In the genomic region with DNA sequence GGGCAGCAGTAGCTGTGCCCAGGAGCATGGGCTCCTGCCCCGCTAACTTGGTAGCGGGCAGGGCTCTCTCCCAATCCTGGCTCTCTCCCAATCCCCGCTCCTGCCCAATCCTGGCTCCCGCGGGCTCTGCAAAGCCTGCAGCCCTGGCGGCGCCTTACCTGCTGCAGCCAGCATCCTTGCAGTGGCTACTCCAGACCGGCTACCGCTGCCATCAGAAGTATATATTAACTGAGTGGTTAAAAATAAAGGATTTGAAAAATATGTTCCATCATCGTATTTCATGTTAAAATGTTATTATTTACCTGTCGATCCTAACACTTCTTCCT, we compare ENCODE assay signal across 2 cellular contexts.
TF ChIP-seq lines count a peak whose summit lies in the region.

No MANE protein-coding gene starts in this region.

TF ChIP-seq in IMR-90, 13 proteins besides CTCF, POLR2A, EP300 and RAD21:
- TF ChIP-seq FOS (IDR thresholded peaks at IDR 0.05; ENCODE audit: low read depth, low read length): no peak

TF ChIP-seq in H1, 55 proteins besides CTCF, POLR2A, EP300 and RAD21:
- no peak for TF ChIP-seq SP1 (IDR thresholded peaks at IDR 0.05; ENCODE audit: low read depth, low read length)
- TF ChIP-seq CEBPB (IDR thresholded peaks at IDR 0.05; ENCODE audit: low read depth, low read length): no peak
- TF ChIP-seq SUZ12 (IDR thresholded peaks at IDR 0.05; ENCODE audit: low read length): no peak
- TF ChIP-seq, protein P1, sequence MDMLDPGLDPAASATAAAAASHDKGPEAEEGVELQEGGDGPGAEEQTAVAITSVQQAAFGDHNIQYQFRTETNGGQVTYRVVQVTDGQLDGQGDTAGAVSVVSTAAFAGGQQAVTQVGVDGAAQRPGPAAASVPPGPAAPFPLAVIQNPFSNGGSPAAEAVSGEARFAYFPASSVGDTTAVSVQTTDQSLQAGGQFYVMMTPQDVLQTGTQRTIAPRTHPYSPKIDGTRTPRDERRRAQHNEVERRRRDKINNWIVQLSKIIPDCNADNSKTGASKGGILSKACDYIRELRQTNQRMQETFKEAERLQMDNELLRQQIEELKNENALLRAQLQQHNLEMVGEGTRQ (IDR thresholded peaks at IDR 0.05; ENCODE audit: low read length): no peak
- TF ChIP-seq PHF8 (conservative IDR thresholded peaks at IDR 0.05; ENCODE audit: low read depth, low read length): no peak
- no peak for TF ChIP-seq CHD1 (IDR thresholded peaks at IDR 0.05; ENCODE audit: low read depth, low read length)
- TF ChIP-seq SIN3A (conservative IDR thresholded peaks at IDR 0.05 in 1 of 2, IDR thresholded peaks at IDR 0.05 in 1 of 2; ENCODE audit: low read depth in 1 of 2, low read length in 2 of 2): no peak
- no peak for TF ChIP-seq TCF12 (IDR thresholded peaks at IDR 0.05; ENCODE audit: low read depth, low read length)
- TF ChIP-seq JUND (IDR thresholded peaks at IDR 0.05; ENCODE audit: low read length): no peak
- TF ChIP-seq SP4 (IDR thresholded peaks at IDR 0.05; ENCODE audit: low read length): no peak
- no peak for TF ChIP-seq RNF2 (IDR thresholded peaks at IDR 0.05; ENCODE audit: borderline replicate concordance, low read depth, low read length, missing control alignments, poor library complexity, severe bottlenecking)
- TF ChIP-seq EZH2 (IDR thresholded peaks at IDR 0.05; ENCODE audit: low read depth, low read length, severe bottlenecking): no peak
- no peak for TF ChIP-seq MAFK (IDR thresholded peaks at IDR 0.05; ENCODE audit: low read depth, low read length)
- TF ChIP-seq POLR2AphosphoS5 (IDR thresholded peaks at IDR 0.05; ENCODE audit: low read depth, low read length): no peak
- TF ChIP-seq CHD7 (IDR thresholded peaks at IDR 0.05; ENCODE audit: insufficient replicate concordance, low read length): no peak
- no peak for TF ChIP-seq HDAC6 (IDR thresholded peaks at IDR 0.05; ENCODE audit: low read depth, low read length)
- no peak for TF ChIP-seq EGR1 (IDR thresholded peaks at IDR 0.05; ENCODE audit: borderline replicate concordance, low read depth, low read length)
- TF ChIP-seq TAF7 (optimal IDR thresholded peaks at IDR 0.05; ENCODE audit: borderline replicate concordance, low read depth, low read length): no peak
- no peak for TF ChIP-seq KDM5A (IDR thresholded peaks at IDR 0.05; ENCODE audit: low read length)
